7 cellular contexts compared by ENCODE assay signal in the genomic region with DNA sequence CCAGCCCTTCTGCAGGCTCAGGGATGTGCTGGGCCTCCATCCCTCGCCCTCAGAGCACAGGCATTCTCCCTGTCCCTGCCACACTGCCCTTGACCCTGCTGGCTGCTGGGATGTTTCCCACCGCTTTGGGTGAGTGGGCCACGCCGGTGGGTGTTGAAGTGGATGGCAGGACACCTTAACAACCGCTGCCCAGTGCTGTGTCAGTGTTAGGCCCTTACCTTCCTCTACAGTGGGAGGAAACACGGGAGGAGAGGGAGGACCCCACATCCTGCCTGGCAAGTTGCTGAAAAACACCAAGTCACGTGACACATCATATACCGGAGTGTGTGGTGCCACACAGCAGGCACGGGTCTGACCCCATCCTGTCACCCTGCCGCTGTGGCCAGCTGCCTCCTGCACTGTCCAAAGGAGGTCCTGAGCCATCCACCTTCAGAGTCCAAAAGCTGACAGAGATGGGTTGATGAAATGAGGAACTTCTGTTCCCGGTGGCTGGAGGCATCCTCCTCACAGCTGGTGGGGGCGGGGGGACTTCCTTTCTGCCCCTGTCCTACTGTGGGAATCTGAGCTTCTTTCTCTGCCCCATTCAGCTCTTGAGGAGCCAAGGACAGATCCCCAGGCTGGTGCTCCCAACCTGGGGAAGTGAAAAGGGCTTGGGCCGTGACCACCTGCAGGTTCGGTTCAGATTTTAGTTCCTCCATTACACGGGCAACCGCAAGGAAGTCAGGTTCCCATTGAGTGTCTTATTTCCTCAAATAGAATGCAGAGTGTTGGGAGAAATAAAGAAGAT.
A peak's percentile ranks its signal among the peaks of the same experiment; 100 is the strongest.
DNase-seq lines count a peak whose midpoint lies in the region; ATAC-seq lines count a peak whose summit lies in the region.

No MANE protein-coding gene starts in this region.

- peaks cover 61% of the 10 kb centered on the region for H3K4me1 Mint-ChIP-seq in activated naive CD8-positive, alpha-beta T cell treated with anti-CD3 and anti-CD28 coated beads, Interleukin-2, amount 50 U/mL, for 24 hours

- DNase-seq in T-helper 1 cell (peak; percentile 38 to 90 (median 48)), DMS79 (lab: John Stamatoyannopoulos, UW) (no peak), NCI-H69 (lab: John Stamatoyannopoulos, UW) (no peak), NCI-H1105 (lab: John Stamatoyannopoulos, UW) (no peak)
- peak; percentile 65 for DNase-seq in activated naive CD8-positive, alpha-beta T cell treated with anti-CD3 and anti-CD28 coated beads, Interleukin-2, amount 50 U/mL, for 24 hours
- peak; percentile 29 to 50 for DNase-seq in stimulated activated CD4-positive, alpha-beta T cell treated with anti-CD3 and anti-CD28 coated beads, Interleukin-15, amount 100 ng/mL, for 48 hours (ENCODE audit: low read depth in 2 of 2)

- no peaks in the 10 kb centered on the region for H3K9me3 Mint-ChIP-seq in activated naive CD8-positive, alpha-beta T cell treated with anti-CD3 and anti-CD28 coated beads, Interleukin-2, amount 50 U/mL, for 24 hours

- no peaks in the 10 kb centered on the region for H3K36me3 Mint-ChIP-seq in activated naive CD8-positive, alpha-beta T cell treated with anti-CD3 and anti-CD28 coated beads, Interleukin-2, amount 50 U/mL, for 24 hours (ENCODE audit: low read depth)

- peak; percentile 23 for ATAC-seq in GM21825 (IDR thresholded peaks at IDR 0.05; ENCODE audit: unreplicated experiment)
- peak; percentile 51 for ATAC-seq in activated naive CD8-positive, alpha-beta T cell treated with anti-CD3 and anti-CD28 coated beads, Interleukin-2, amount 50 U/mL, for 24 hours

- H3K27ac Mint-ChIP-seq in activated naive CD8-positive, alpha-beta T cell treated with anti-CD3 and anti-CD28 coated beads, Interleukin-2, amount 50 U/mL, for 24 hours: peak overlapping the region; percentile 90

- no peaks in the 10 kb centered on the region for H3K27me3 Mint-ChIP-seq in activated naive CD8-positive, alpha-beta T cell treated with anti-CD3 and anti-CD28 coated beads, Interleukin-2, amount 50 U/mL, for 24 hours

- H3K4me3 Mint-ChIP-seq in activated naive CD8-positive, alpha-beta T cell treated with anti-CD3 and anti-CD28 coated beads, Interleukin-2, amount 50 U/mL, for 24 hours: peak overlapping the region; percentile 64

Comparison
In these comparisons a context has a peak if more than half of its experiments do, and no peak if none do; other contexts are left out.
1. DNase-seq: peak in T-helper 1 cell (5 of 5), activated naive CD8-positive, alpha-beta T cell treated with anti-CD3 and anti-CD28 coated beads, Interleukin-2, amount 50 U/mL, for 24 hours (single experiment) and stimulated activated CD4-positive, alpha-beta T cell treated with anti-CD3 and anti-CD28 coated beads, Interleukin-15, amount 100 ng/mL, for 48 hours (2 of 2); none in DMS79 (single experiment), NCI-H69 (single experiment) and NCI-H1105 (single experiment).